ENCODE assay signal across 1 cellular context in genomic region chr4:121138445-121138844, GRCh38.
TF ChIP-seq lines count a peak whose summit lies in the region.

No MANE protein-coding gene starts in this region.

TF ChIP-seq in GM12878, 131 proteins besides CTCF, POLR2A, EP300 and RAD21 (continued from another document):
- TF ChIP-seq SKIL (IDR thresholded peaks at IDR 0.05; ENCODE audit: low read depth, poor library complexity, severe bottlenecking) (no peak), POU2F2 (IDR thresholded peaks at IDR 0.05; ENCODE audit: borderline replicate concordance, low read depth, low read length) (no peak), NFXL1 (IDR thresholded peaks at IDR 0.05; ENCODE audit: borderline replicate concordance) (no peak), EGR1 (IDR thresholded peaks at IDR 0.05; ENCODE audit: borderline replicate concordance in 1 of 2, low read depth in 2 of 2, low read length in 2 of 2) (no peak), PAX8 (IDR thresholded peaks at IDR 0.05) (no peak), CBX5 (IDR thresholded peaks at IDR 0.05; ENCODE audit: low read depth) (no peak), ESRRA (IDR thresholded peaks at IDR 0.05; ENCODE audit: low read length) (no peak), YY1 (IDR thresholded peaks at IDR 0.05; ENCODE audit: low read depth, low read length) (no peak), BRCA1 (IDR thresholded peaks at IDR 0.05; ENCODE audit: low read depth, low read length) (no peak), MEF2A (IDR thresholded peaks at IDR 0.05; ENCODE audit: insufficient read depth, low read depth, low read length) (no peak), E2F4 (IDR thresholded peaks at IDR 0.05; ENCODE audit: low read depth, low read length) (no peak), ZNF622 (IDR thresholded peaks at IDR 0.05) (no peak), CHD1 (IDR thresholded peaks at IDR 0.05; ENCODE audit: low read depth, low read length) (no peak)
